In genomic region chr16:229731-230281, GRCh38 we compare ENCODE assay signal across 1 cellular context.
TF ChIP-seq lines count a peak whose summit lies in the region.

No MANE protein-coding gene starts in this region.

TF ChIP-seq in GM12878, 131 proteins besides CTCF, POLR2A, EP300 and RAD21:
- TF ChIP-seq HDGF (IDR thresholded peaks at IDR 0.05) (no peak), E2F4 (IDR thresholded peaks at IDR 0.05; ENCODE audit: low read depth, low read length) (no peak), E2F8 (IDR thresholded peaks at IDR 0.05; ENCODE audit: low read depth, partially characterized antibody) (peak; percentile 12)
TF ChIP-seq in GM12878: peak in this region for 1.
